In the genomic region with DNA sequence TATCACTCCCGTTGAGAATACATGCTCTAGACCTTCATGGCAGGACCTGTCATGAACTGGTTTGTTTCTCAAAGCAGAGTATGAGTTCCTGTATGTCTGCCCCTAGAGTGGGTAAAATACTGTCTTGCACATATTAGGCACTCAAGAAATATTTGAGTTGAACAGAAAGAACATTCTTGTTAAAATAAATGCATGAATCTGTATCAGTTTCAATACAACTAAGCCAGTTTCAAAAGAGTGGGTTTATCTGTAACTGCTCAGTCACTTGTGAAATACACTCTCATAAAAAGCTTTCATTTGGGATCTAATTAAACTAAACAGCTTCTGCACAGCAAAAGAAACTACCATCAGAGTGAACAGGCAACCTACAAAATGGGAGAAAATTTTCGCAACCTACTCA, we compare ENCODE assay signal across 12 cellular contexts.
DNase-seq lines count a peak whose midpoint lies in the region; ATAC-seq lines count a peak whose summit lies in the region.
"Had no signal": no experiment of that assay in that cellular context is flagged by ENCODE, and none has a peak within 500 bp of the region (broad histone marks: within the 10 kb centered on the region; RNA-seq: fewer than 3 reads in every experiment).

No MANE protein-coding gene starts in this region.

- ATAC-seq in GM18502 (IDR thresholded peaks at IDR 0.05; ENCODE audit: poor library complexity, unreplicated experiment) (peak; percentile 89), GM19397 (IDR thresholded peaks at IDR 0.05; ENCODE audit: unreplicated experiment) (peak; percentile 69), HG02763 (IDR thresholded peaks at IDR 0.05; ENCODE audit: unreplicated experiment) (peak; percentile 81), HG03439 (IDR thresholded peaks at IDR 0.05; ENCODE audit: unreplicated experiment) (peak; percentile 82)

- DNase-seq in activated gamma-delta T cell treated with Interleukin-2 at 50 U/mL for 16 hours (no peak), GM19240 (ENCODE audit: insufficient read length, low spot score) (no peak), EL (no peak)
- DNase-seq in activated CD4-positive, alpha-beta T cell treated with anti-CD3 and anti-CD28 coated beads for 4 hours = no peak
- DNase-seq: activated CD4-positive, alpha-beta T cell treated with anti-CD3 and anti-CD28 coated beads, Interleukin-2, amount 50 U/mL, for 1 hour; dermis blood vessel endothelial cell; GDM1; occipital lobe had no signal
